ENCODE assay signal across 8 cellular contexts in genomic region chr1:8439015-8439702, GRCh38.
DNase-seq lines count a peak whose midpoint lies in the region; ATAC-seq, FAIRE-seq and TF ChIP-seq lines count a peak whose summit lies in the region.

No MANE protein-coding gene starts in this region.

- CTCF ChIA-PET in HCT116 (lab: Charles Lee) (no interaction called here), GM12878 (lab: Yijun Ruan, JAX) (interaction anchor here (1.0 to 3.2 kb wide), 6 partner anchors 8 to 232 kb away, joined by 3 to 14 read pairs (median 4); no protein-coding TSS in a partner anchor)

- BruUV-seq in HCT116 (replicated peaks; lab: Mats Ljungman, UMichigan) (no TSS peak), GM12878 (replicated peaks; lab: Mats Ljungman, UMichigan) (no TSS peak)

- no peaks in the 10 kb centered on the region for H3K36me3 ChIP-seq in HCT116 (ENCODE audit: control insufficient read depth in 1 of 2, insufficient read depth in 2 of 2, low read length in 2 of 2)
- no peaks in the 10 kb centered on the region for H3K36me3 ChIP-seq in GM12878 (ENCODE audit: control insufficient read depth in 2 of 2, insufficient read depth in 2 of 2, low read length in 1 of 2)
- no peaks in the 10 kb centered on the region for H3K36me3 ChIP-seq in hepatocyte (replicated peaks; ENCODE audit: insufficient read depth, low read depth)

- no peak overlapping the region for H3K4me2 ChIP-seq in HCT116 (ENCODE audit: low read length)
- peak overlapping the region; percentile 39; the same call in 1 of the 2 replicates for H3K4me2 ChIP-seq in GM12878 (ENCODE audit: control insufficient read depth, insufficient read depth)
- peak overlapping the region; percentile 19 for H3K4me2 ChIP-seq in hepatocyte

- no peak overlapping the region for H2AFZ ChIP-seq in HCT116 (ENCODE audit: low read depth, low read length, poor library complexity, severe bottlenecking)
- H2AFZ ChIP-seq in GM12878 (ENCODE audit: control insufficient read depth, low read depth, low read length) = no peak overlapping the region
- H2AFZ ChIP-seq in hepatocyte = no peak overlapping the region

- DNase-seq in CMK (ENCODE audit: low read depth) = peak; percentile 64
- no peak for DNase-seq in HCT116 (ENCODE audit: low read depth, low spot score)
- peak; percentile 82 for DNase-seq in NCI-H345 treated with DMSO at 0.1 percent for 48 hours (lab: John Stamatoyannopoulos, UW; ENCODE audit: unreplicated experiment)
- DNase-seq in GM12878 (ENCODE audit: low read depth, low spot score) = no peak
- peak; percentile 81 for DNase-seq in hepatocyte (ENCODE audit: low spot score)
- DNase-seq in retina = peak; percentile 76
- no peak for DNase-seq in cortex of kidney (lab: John Stamatoyannopoulos, UW)

- RAD21 ChIA-PET in HCT116 (lab: Charles Lee; ENCODE audit: low non-redundant PET in 1 of 2, low total read pairs in 2 of 2, uncharacterized antibody in 2 of 2, unreplicated experiment in 2 of 2) (no interaction called here), GM12878 (lab: Charles Lee; ENCODE audit: unreplicated experiment) (interaction anchor here (0.9 to 1.6 kb wide), 6 partner anchors 12 to 389 kb away, joined by 3 to 5 read pairs (median 3); no protein-coding TSS in a partner anchor)

- H4K20me1 ChIP-seq in HCT116 (ENCODE audit: insufficient read depth) (no peaks in the 10 kb centered on the region), GM12878 (ENCODE audit: control insufficient read depth, insufficient read depth) (no peaks in the 10 kb centered on the region), hepatocyte (ENCODE audit: insufficient read depth, poor library complexity, severe bottlenecking) (no peaks in the 10 kb centered on the region)

- H3K27me3 ChIP-seq in HCT116 (ENCODE audit: insufficient read depth, low read length) (no peaks in the 10 kb centered on the region), GM12878 (replicated peaks in 1 of 2; ENCODE audit: control insufficient read depth in 2 of 2, insufficient read depth in 2 of 2, low read length in 1 of 2) (no peaks in the 10 kb centered on the region), hepatocyte (no peaks in the 10 kb centered on the region)

- TF ChIP-seq RAD21 in HCT116 (IDR thresholded peaks at IDR 0.05; ENCODE audit: low read depth) (no peak), GM12878 (IDR thresholded peaks at IDR 0.05; ENCODE audit: insufficient read depth, low read depth, low read length) (no peak)

- H3K9me2 ChIP-seq in HCT116 (ENCODE audit: insufficient read depth) (no peaks in the 10 kb centered on the region), hepatocyte (replicated peaks; ENCODE audit: insufficient read depth) (no peaks in the 10 kb centered on the region)

- H3K4me1 ChIP-seq in HCT116 (ENCODE audit: control insufficient read depth in 1 of 2, insufficient read depth in 2 of 2, low read length in 2 of 2) (peaks cover 8 to 16% of the 10 kb centered on the region in 2 experiments; a peak in 3 of 4 replicates), GM12878 (ENCODE audit: control insufficient read depth, insufficient read depth, low read length) (peaks cover 7% of the 10 kb centered on the region), hepatocyte (ENCODE audit: insufficient read depth) (peaks cover 15% of the 10 kb centered on the region)

- H3K27ac ChIP-seq in HCT116 (ENCODE audit: low read depth, low read length) = 0 out of 2 replicates have a peak overlapping the region, but pooled peaks have one; percentile 18
- H3K27ac ChIP-seq in GM12878 (ENCODE audit: control insufficient read depth, insufficient read depth) = no peak overlapping the region
- H3K27ac ChIP-seq in hepatocyte = peak overlapping the region; percentile 69

- POLR2A ChIA-PET in HCT116 (lab: Charles Lee) = no interaction called here
- POLR2A ChIA-PET in GM12878 (lab: Charles Lee) = no interaction called here

- no peak for TF ChIP-seq EP300 in GM12878 (IDR thresholded peaks at IDR 0.05; ENCODE audit: borderline replicate concordance in 1 of 2, control insufficient read depth in 1 of 2, low read depth in 2 of 2, low read length in 2 of 2)

- H3K79me2 ChIP-seq in HCT116 (ENCODE audit: insufficient read depth, low read length) = no peaks in the 10 kb centered on the region
- no peaks in the 10 kb centered on the region for H3K79me2 ChIP-seq in GM12878 (ENCODE audit: control insufficient read depth, insufficient read depth, low read length)
- peaks cover 58% of the 10 kb centered on the region for H3K79me2 ChIP-seq in hepatocyte

- H3K9ac ChIP-seq in HCT116 (ENCODE audit: low read length) = no peak overlapping the region
- H3K9ac ChIP-seq in GM12878 (ENCODE audit: control insufficient read depth, insufficient read depth, low read length) = no peak overlapping the region

- no peak for ATAC-seq in HCT116
- peak; percentile 95 for ATAC-seq in GM12878
- no peak for ATAC-seq in HG03196 (IDR thresholded peaks at IDR 0.05; ENCODE audit: unreplicated experiment)

- SMC1A ChIA-PET in GM12878 (lab: Charles Lee; ENCODE audit: uncharacterized antibody, unreplicated experiment) = interaction anchor here (0.9 to 4.4 kb wide), 9 partner anchors 8 to 72 kb away, joined by 3 to 21 read pairs (median 3); no protein-coding TSS in a partner anchor

- intact Hi-C loops in HCT116 (cut with micrococcal nuclease) = no loop called here
- intact Hi-C loops in GM12878 (cut with micrococcal nuclease; ENCODE audit: unreplicated experiment) = no loop called here

- WGBS in GM12878 (ENCODE audit: insufficient coverage, insufficient replicate concordance, low lambda C conversion rate, missing lambda C conversion rate) = 45% methylated on average over 8 of the region's 8 CpGs
- 15% methylated on average over 8 of the region's 8 CpGs for WGBS in hepatocyte (ENCODE audit: low lambda C conversion rate, missing lambda C conversion rate)

- TF ChIP-seq CTCF in HCT116 (IDR thresholded peaks at IDR 0.05 in 2 of 3, conservative IDR thresholded peaks at IDR 0.05 in 1 of 3; ENCODE audit: borderline replicate concordance in 1 of 3, insufficient read depth in 1 of 3, low read depth in 2 of 3, low read length in 2 of 3) (no peak), GM12878 (IDR thresholded peaks at IDR 0.05 in 2 of 3, conservative IDR thresholded peaks at IDR 0.05 in 1 of 3; ENCODE audit: control insufficient read depth in 2 of 3, extremely low read depth in 1 of 3, insufficient read depth in 1 of 3, low read depth in 3 of 3, low read length in 3 of 3) (no peak), hepatocyte (IDR thresholded peaks at IDR 0.05; ENCODE audit: poor library complexity) (peak; percentile 18)

- TF ChIP-seq POLR2A in HCT116 (IDR thresholded peaks at IDR 0.05; ENCODE audit: borderline replicate concordance, extremely low read depth, insufficient read depth, insufficient read length) (no peak), GM12878 (IDR thresholded peaks at IDR 0.05; ENCODE audit: low read depth, low read length) (no peak)

- FAIRE-seq in GM12878 (lab: Jason Lieb, UNC) = peak; percentile 18

- no peak overlapping the region for H3K4me3 ChIP-seq in HCT116 (replicated peaks in 1 of 2; ENCODE audit: low read depth in 1 of 2, low read length in 2 of 2)
- no peak overlapping the region for H3K4me3 ChIP-seq in GM12878
- no peak overlapping the region for H3K4me3 ChIP-seq in hepatocyte

- H3K9me3 ChIP-seq in HCT116 (ENCODE audit: control insufficient read depth in 1 of 2, insufficient read depth in 1 of 2, low read depth in 1 of 2, low read length in 2 of 2) = no peaks in the 10 kb centered on the region
- no peaks in the 10 kb centered on the region; the same call in 2 of the 3 replicates for H3K9me3 ChIP-seq in GM12878 (replicated peaks; ENCODE audit: control insufficient read depth, insufficient read depth, low read length)
- H3K9me3 ChIP-seq in hepatocyte (ENCODE audit: low read depth) = no peaks in the 10 kb centered on the region

- in situ Hi-C loops in GM12878 (cut with MboI) = no loop called here

TF ChIP-seq in HCT116, 20 proteins besides CTCF, POLR2A, EP300 and RAD21 (continues in another document):
- TF ChIP-seq ZBTB33 (IDR thresholded peaks at IDR 0.05; ENCODE audit: extremely low read depth, insufficient replicate concordance, low read length) (no peak), ATF3 (IDR thresholded peaks at IDR 0.05) (no peak)

TF ChIP-seq in GM12878, 131 proteins besides CTCF, POLR2A, EP300 and RAD21:
- TF ChIP-seq MXI1 (IDR thresholded peaks at IDR 0.05; ENCODE audit: low read depth, low read length) (peak; percentile 67), PKNOX1 (IDR thresholded peaks at IDR 0.05) (peak; percentile 64; the same call in 1 of the 2 replicates), NKRF (conservative IDR thresholded peaks at IDR 0.05) (no peak), NR2F1 (conservative IDR thresholded peaks at IDR 0.05) (0 out of 2 replicates have a peak, but pooled peaks have one; percentile 34), BMI1 (IDR thresholded peaks at IDR 0.05; ENCODE audit: borderline replicate concordance) (peak; percentile 89), PAX5 (IDR thresholded peaks at IDR 0.05; ENCODE audit: borderline replicate concordance, low read depth, low read length) (0 out of 2 replicates have a peak, but pooled peaks have one; percentile 11), SPI1 (IDR thresholded peaks at IDR 0.05; ENCODE audit: borderline replicate concordance, insufficient read depth, low read depth, low read length) (peak; percentile 44; the same call in 1 of the 2 replicates), ZNF622 (IDR thresholded peaks at IDR 0.05) (no peak)

Comparison
In these comparisons a context has a peak if more than half of its experiments do, and no peak if none do; other contexts are left out.
1. DNase-seq: peak in CMK (single experiment), NCI-H345 treated with DMSO at 0.1 percent for 48 hours (single experiment), hepatocyte (single experiment) and retina (single experiment); none in HCT116 (single experiment), GM12878 (single experiment) and cortex of kidney (single experiment).